ENCODE assay signal across 13 cellular contexts in the genomic region with DNA sequence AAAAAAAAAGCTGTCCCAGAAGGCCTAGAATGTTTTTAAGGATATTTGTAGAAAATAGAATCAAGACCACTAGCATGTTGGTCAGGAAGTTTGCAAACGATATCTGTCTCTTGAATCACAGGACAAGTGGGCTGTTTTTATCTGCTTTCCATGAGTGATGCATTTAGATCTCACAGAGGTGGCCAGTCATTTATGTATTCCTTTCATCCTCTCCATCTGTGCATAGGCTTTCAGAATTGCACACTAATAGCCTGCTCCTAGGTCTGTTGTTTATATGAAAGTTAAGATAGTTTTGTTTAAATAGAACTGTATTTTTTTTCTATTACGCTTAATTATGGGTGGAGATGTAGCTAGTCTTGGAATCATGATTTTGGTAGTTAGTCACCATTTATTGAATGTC.
"Had no signal": no experiment of that assay in that cellular context is flagged by ENCODE, and none has a peak within 500 bp of the region (broad histone marks: within the 10 kb centered on the region; RNA-seq: fewer than 3 reads in every experiment).

No MANE protein-coding gene starts in this region.

- H3K4me3 Mint-ChIP-seq: activated CD4-positive, alpha-beta T cell treated with anti-CD3 and anti-CD28 coated beads, Interleukin-2, amount 10 ng/mL, durations not matched to agents 7 days and 5 days; mesothelial cell of epicardium; nephron; stimulated activated effector memory CD8-positive, alpha-beta T cell treated with anti-CD3 and anti-CD28 coated beads, Interleukin-12 subunit alpha, Interleukin-12 subunit beta, amount 100 ng/mL, for 72 hours had no signal

- H3K4me1 Mint-ChIP-seq: stimulated activated effector memory CD8-positive, alpha-beta T cell treated with anti-CD3 and anti-CD28 coated beads, Interleukin-12 subunit alpha, Interleukin-12 subunit beta, amount 100 ng/mL, for 72 hours had no signal

- H3K27ac Mint-ChIP-seq: activated CD4-positive, alpha-beta T cell treated with anti-CD3 and anti-CD28 coated beads, Interleukin-2, amount 10 ng/mL, durations not matched to agents 7 days and 5 days; mesothelial cell of epicardium; nephron; stimulated activated effector memory CD8-positive, alpha-beta T cell treated with anti-CD3 and anti-CD28 coated beads, Interleukin-12 subunit alpha, Interleukin-12 subunit beta, amount 100 ng/mL, for 72 hours had no signal

- H3K36me3 Mint-ChIP-seq: mesothelial cell of epicardium; stimulated activated effector memory CD8-positive, alpha-beta T cell treated with anti-CD3 and anti-CD28 coated beads, Interleukin-12 subunit alpha, Interleukin-12 subunit beta, amount 100 ng/mL, for 72 hours had no signal

- DNase-seq: activated CD4-positive, alpha-beta T cell treated with anti-CD3 and anti-CD28 coated beads, Interleukin-2, amount 10 ng/mL, durations not matched to agents 7 days and 5 days; amniotic stem cell; effector CD4-positive, alpha-beta T cell; heart left ventricle; kidney; posterior cingulate gyrus; sigmoid colon; stimulated activated CD4-positive, alpha-beta T cell treated with anti-CD3 and anti-CD28 coated beads, Interleukin-4, amount 100 ng/mL, for 24 hours; thyroid gland had no signal

- H3K9me3 Mint-ChIP-seq: mesothelial cell of epicardium, nephron had no signal

- H3K27me3 Mint-ChIP-seq: activated CD4-positive, alpha-beta T cell treated with anti-CD3 and anti-CD28 coated beads, Interleukin-2, amount 10 ng/mL, durations not matched to agents 7 days and 5 days had no signal

- ATAC-seq: heart left ventricle; left lobe of liver; stimulated activated effector memory CD8-positive, alpha-beta T cell treated with anti-CD3 and anti-CD28 coated beads, Interleukin-12 subunit alpha, Interleukin-12 subunit beta, amount 100 ng/mL, for 72 hours had no signal
